Comparison of ENCODE assay signal across 8 cellular contexts in the genomic region with DNA sequence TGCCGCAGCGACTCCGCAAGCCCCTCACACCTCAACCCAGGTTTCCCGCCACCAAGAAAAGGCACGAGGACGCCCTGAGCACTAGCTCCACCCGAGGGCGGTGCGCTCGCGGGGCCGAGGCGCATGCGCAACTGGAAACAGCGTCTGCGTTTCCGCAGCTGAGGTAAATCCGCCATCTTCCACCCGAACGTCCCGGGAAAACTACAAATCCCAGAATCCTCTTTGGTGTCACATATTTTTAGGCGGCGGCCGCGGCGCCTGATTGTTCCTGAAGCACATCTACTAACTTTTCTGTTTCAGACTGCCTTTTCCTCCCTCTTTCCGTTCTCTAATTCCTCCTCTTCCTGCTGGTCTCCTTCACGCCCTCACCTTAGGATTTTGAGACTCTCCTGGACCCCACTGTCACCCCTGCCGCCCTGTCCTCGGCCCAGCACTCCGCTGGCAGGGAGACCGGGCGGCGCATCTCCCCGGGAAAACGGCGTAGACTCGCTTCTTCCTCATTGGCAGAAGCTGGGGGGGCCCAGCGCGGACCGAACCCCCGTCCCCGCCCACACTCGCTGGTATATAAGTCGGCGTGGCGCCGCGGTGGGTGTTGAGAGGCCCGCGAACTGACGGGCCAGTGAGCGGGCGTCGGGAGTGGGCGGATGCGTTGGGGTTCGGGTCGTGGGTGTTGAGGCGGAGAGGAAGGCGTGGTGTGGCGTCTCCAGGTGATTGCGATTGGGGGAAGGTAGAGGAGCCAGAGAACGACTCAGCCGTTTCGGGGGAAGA. TPM values are rescaled to one million over a fixed set of nuclear protein-coding genes. Genes with fewer than 3 reads are reported as not detected.
DNase-seq lines count a peak whose midpoint lies in the region; ATAC-seq and TF ChIP-seq lines count a peak whose summit lies in the region.

A gene with protein sequence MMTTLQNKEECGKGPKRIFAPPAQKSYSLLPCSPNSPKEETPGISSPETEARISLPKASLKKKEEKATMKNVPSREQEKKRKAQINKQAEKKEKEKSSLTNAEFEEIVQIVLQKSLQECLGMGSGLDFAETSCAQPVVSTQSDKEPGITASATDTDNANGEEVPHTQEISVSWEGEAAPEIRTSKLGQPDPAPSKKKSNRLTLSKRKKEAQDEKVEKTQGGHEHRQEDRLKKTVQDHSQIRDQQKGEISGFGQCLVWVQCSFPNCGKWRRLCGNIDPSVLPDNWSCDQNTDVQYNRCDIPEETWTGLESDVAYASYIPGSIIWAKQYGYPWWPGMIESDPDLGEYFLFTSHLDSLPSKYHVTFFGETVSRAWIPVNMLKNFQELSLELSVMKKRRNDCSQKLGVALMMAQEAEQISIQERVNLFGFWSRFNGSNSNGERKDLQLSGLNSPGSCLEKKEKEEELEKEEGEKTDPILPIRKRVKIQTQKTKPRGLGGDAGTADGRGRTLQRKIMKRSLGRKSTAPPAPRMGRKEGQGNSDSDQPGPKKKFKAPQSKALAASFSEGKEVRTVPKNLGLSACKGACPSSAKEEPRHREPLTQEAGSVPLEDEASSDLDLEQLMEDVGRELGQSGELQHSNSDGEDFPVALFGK (minus strand): TSS at position 505 of the 768 bp plus-strand sequence. CDS start 8,054 bp downstream, outside the sequence.

- no peak for TF ChIP-seq CTCF in BE2C (IDR thresholded peaks at IDR 0.05; ENCODE audit: low read depth, low read length)

- peaks cover 3% of the 10 kb centered on the region for H3K27me3 Mint-ChIP-seq in activated CD4-positive, alpha-beta T cell treated with anti-CD3 and anti-CD28 coated beads, Interleukin-2, amount 10 ng/mL, durations not matched to agents 7 days and 5 days

- H3K4me1 Mint-ChIP-seq in activated CD4-positive, alpha-beta T cell treated with anti-CD3 and anti-CD28 coated beads, Interleukin-2, amount 10 ng/mL, durations not matched to agents 7 days and 5 days: peaks cover 45% of the 10 kb centered on the region

- DNase-seq in BE2C: peak; percentile 96
- peak; percentile 95 to 98 for DNase-seq in NCI-H526 (lab: John Stamatoyannopoulos, UW)
- DNase-seq in activated CD4-positive, alpha-beta T cell treated with anti-CD3 and anti-CD28 coated beads, Interleukin-2, amount 10 ng/mL, durations not matched to agents 7 days and 5 days: peak; percentile 97
- peak; percentile 71 for DNase-seq in cortex of kidney (lab: John Stamatoyannopoulos, UW)
- peak; percentile 96 for DNase-seq in left colon
- DNase-seq in stimulated activated CD4-positive, alpha-beta T cell treated with anti-CD3 and anti-CD28 coated beads, Interleukin-1b, Interleukin-23, amount 100 ng/mL, for 4 hours (ENCODE audit: low read depth in 2 of 2): peak; percentile 95 to 98

- H3K4me3 Mint-ChIP-seq in activated CD4-positive, alpha-beta T cell treated with anti-CD3 and anti-CD28 coated beads, Interleukin-2, amount 10 ng/mL, durations not matched to agents 7 days and 5 days: peak within 1 kb of the TSS; percentile 97

- intact Hi-C loops in left colon (cut with DNase I, micrococcal nuclease): no loop called here

- H3K36me3 ChIP-seq in BE2C: peaks cover 22% of the 10 kb centered on the region

- peak within 1 kb of the TSS; percentile 100 for H3K27ac Mint-ChIP-seq in activated CD4-positive, alpha-beta T cell treated with anti-CD3 and anti-CD28 coated beads, Interleukin-2, amount 10 ng/mL, durations not matched to agents 7 days and 5 days

- no peaks in the 10 kb centered on the region for H3K9me3 ChIP-seq in BE2C

- CTCF ChIA-PET in activated CD4-positive, alpha-beta T cell treated with anti-CD3 and anti-CD28 coated beads, Interleukin-2, amount 10 ng/mL, durations not matched to agents 7 days and 5 days (lab: Charles Lee): interaction anchor here (0.6 to 2.6 kb wide), 15 partner anchors 8 to 307 kb away, joined by 3 to 14 read pairs (median 4); a partner anchor contains a TSS

- peak within 1 kb of the TSS; percentile 81 for H3K4me3 ChIP-seq in BE2C (ENCODE audit: low read depth, low read length)

- peaks cover 5% of the 10 kb centered on the region for H3K9me3 Mint-ChIP-seq in activated CD4-positive, alpha-beta T cell treated with anti-CD3 and anti-CD28 coated beads, Interleukin-2, amount 10 ng/mL, durations not matched to agents 7 days and 5 days

- ATAC-seq in GM19324 (IDR thresholded peaks at IDR 0.05; ENCODE audit: low FRiP score, unreplicated experiment): peak; percentile 50
- ATAC-seq in HG03460 (IDR thresholded peaks at IDR 0.05; ENCODE audit: unreplicated experiment): peak; percentile 46
- ATAC-seq in left colon: peak; percentile 68

- H3K36me3 Mint-ChIP-seq in activated CD4-positive, alpha-beta T cell treated with anti-CD3 and anti-CD28 coated beads, Interleukin-2, amount 10 ng/mL, durations not matched to agents 7 days and 5 days (ENCODE audit: low read depth): peaks cover 39% of the 10 kb centered on the region

- H3K4me1 ChIP-seq in BE2C: no peaks in the 10 kb centered on the region

- no peaks in the 10 kb centered on the region for H3K27me3 ChIP-seq in BE2C

- POLR2A ChIA-PET in activated CD4-positive, alpha-beta T cell treated with anti-CD3 and anti-CD28 coated beads, Interleukin-2, amount 10 ng/mL, durations not matched to agents 7 days and 5 days (lab: Charles Lee): interaction anchor here (0.6 to 1.1 kb wide), 8 partner anchors 30 to 1047 kb away, joined by 3 to 9 read pairs (median 3); a partner anchor contains a TSS

RNA-seq across cellular contexts. Expression of the gene that starts here (rescaled TPM):
- 1.0 TPM for polyA plus RNA-seq in BE2C (2012; ENCODE audit: insufficient read depth, insufficient read length, low read depth)
- 1 to 10 TPM; 2.4 to 2.7 TPM for total RNA-seq in activated CD4-positive, alpha-beta T cell treated with anti-CD3 and anti-CD28 coated beads, Interleukin-2, amount 10 ng/mL, durations not matched to agents 7 days and 5 days
- total RNA-seq in left colon: 1 to 10 TPM; 1.2 to 1.6 TPM

Comparison
In these comparisons a context has a peak if more than half of its experiments do, and no peak if none do; other contexts are left out.
1. Peak in every context shown above with its lines: DNase-seq, ATAC-seq and H3K4me3 ChIP-seq.